ENCODE assay signal across 11 cellular contexts in genomic region chrX:65537229-65537628, GRCh38.
"Had no signal": no experiment of that assay in that cellular context is flagged by ENCODE, and none has a peak within 500 bp of the region (broad histone marks: within the 10 kb centered on the region; RNA-seq: fewer than 3 reads in every experiment).

No MANE protein-coding gene starts in this region.

- DNase-seq: activated naive CD4-positive, alpha-beta T cell treated with anti-CD3 and anti-CD28 coated beads, Interleukin-2, amount 10 ng/mL, durations not matched to agents 7 days and 5 days; central memory CD4-positive, alpha-beta T cell; cortex of kidney; foreskin fibroblast; head of caudate nucleus; left lung; stimulated activated CD4-positive, alpha-beta T cell treated with anti-CD3 and anti-CD28 coated beads, Interleukin-4, amount 100 ng/mL, for 1 hour; stimulated activated CD8-positive, alpha-beta memory T cell treated with anti-CD3 and anti-CD28 coated beads, Interleukin-4, amount 100 ng/mL, for 48 hours had no signal

- H3K9me3 ChIP-seq: left lung had no signal

- H3K9me3 Mint-ChIP-seq: activated naive CD4-positive, alpha-beta T cell treated with anti-CD3 and anti-CD28 coated beads, Interleukin-2, amount 10 ng/mL, durations not matched to agents 7 days and 5 days; activated T-helper 2 cell treated with anti-CD3 and anti-CD28 coated beads, Interferon-gamma antibody, Interleukin-2, Interleukin-4, amounts not matched to agents 10 μg/mL and 5 μg/mL and 100 μg/mL, durations not matched to agents 14 hours and 24 hours and 36 hours; memory B cell had no signal

- ATAC-seq: left lung had no signal

- H3K4me3 ChIP-seq: left lung had no signal

- H3K27me3 ChIP-seq: left lung had no signal

- H3K27ac Mint-ChIP-seq: activated naive CD4-positive, alpha-beta T cell treated with anti-CD3 and anti-CD28 coated beads, Interleukin-2, amount 10 ng/mL, durations not matched to agents 7 days and 5 days; activated T-helper 2 cell treated with anti-CD3 and anti-CD28 coated beads, Interferon-gamma antibody, Interleukin-2, Interleukin-4, amounts not matched to agents 10 μg/mL and 5 μg/mL and 100 μg/mL, durations not matched to agents 14 hours and 24 hours and 36 hours; memory B cell; nephron had no signal

- H3K27me3 Mint-ChIP-seq: activated naive CD4-positive, alpha-beta T cell treated with anti-CD3 and anti-CD28 coated beads, Interleukin-2, amount 10 ng/mL, durations not matched to agents 7 days and 5 days had no signal

- H3K4me1 ChIP-seq: left lung had no signal

- H3K4me3 Mint-ChIP-seq: activated naive CD4-positive, alpha-beta T cell treated with anti-CD3 and anti-CD28 coated beads, Interleukin-2, amount 10 ng/mL, durations not matched to agents 7 days and 5 days; memory B cell; nephron had no signal

- H3K27ac ChIP-seq: left lung had no signal
